11 cellular contexts compared by ENCODE assay signal in genomic region chr17:27407916-27408846, GRCh38. TPM values are rescaled to one million over a fixed set of nuclear protein-coding genes. Genes with fewer than 3 reads are reported as not detected.
A peak's percentile ranks its signal among the peaks of the same experiment; 100 is the strongest.
DNase-seq lines count a peak whose midpoint lies in the region; ATAC-seq, FAIRE-seq and TF ChIP-seq lines count a peak whose summit lies in the region.
"Had no signal": no experiment of that assay in that cellular context is flagged by ENCODE, and none has a peak within 500 bp of the region (broad histone marks: within the 10 kb centered on the region; RNA-seq: fewer than 3 reads in every experiment).

No MANE protein-coding gene starts in this region.

- peaks cover 6 to 17% of the 10 kb centered on the region in 2 donors for H3K27me3 Mint-ChIP-seq in effector memory CD8-positive, alpha-beta T cell

- H3K4me3 Mint-ChIP-seq in effector memory CD8-positive, alpha-beta T cell, result no peak overlapping the region
- H3K4me3 Mint-ChIP-seq: dendritic cell treated with granulocyte-macrophage colony-stimulating factor and Interleukin-4, amounts not matched to agents 40 ng/mL and 50 ng/mL, for 4 days had no signal

- no peaks in the 10 kb centered on the region for H3K4me1 Mint-ChIP-seq in effector memory CD8-positive, alpha-beta T cell (ENCODE audit: low read depth in 2 of 2)

- no peaks in the 10 kb centered on the region for H3K36me3 Mint-ChIP-seq in effector memory CD8-positive, alpha-beta T cell (ENCODE audit: insufficient read depth)

- DNase-seq in AG08395 (ENCODE audit: low spot score), result peak; percentile 82
- peak; percentile 57 for DNase-seq in HTR-8/SVneo (ENCODE audit: insufficient read length, low spot score)
- DNase-seq in choroid plexus epithelial cell (ENCODE audit: low read depth), result peak; percentile 77
- peak; percentile 80 for DNase-seq in myocyte (ENCODE audit: low read depth)
- DNase-seq in iPS-NIHi7 (ENCODE audit: extremely low spot score), result no peak
- no peak for DNase-seq in NCI-H2029 treated with DMSO at 0.1 percent for 48 hours (lab: John Stamatoyannopoulos, UW)
- no peak for DNase-seq in effector memory CD8-positive, alpha-beta T cell
- DNase-seq: T-helper 2 cell had no signal

- FAIRE-seq in HTR-8/SVneo (lab: Jason Lieb, UNC), result no peak

- H3K27ac Mint-ChIP-seq in effector memory CD8-positive, alpha-beta T cell, result no peak overlapping the region
- H3K27ac Mint-ChIP-seq: dendritic cell treated with granulocyte-macrophage colony-stimulating factor and Interleukin-4, amounts not matched to agents 40 ng/mL and 50 ng/mL, for 4 days had no signal

- no peaks in the 10 kb centered on the region for H3K9me3 Mint-ChIP-seq in effector memory CD8-positive, alpha-beta T cell
- H3K9me3 Mint-ChIP-seq: dendritic cell treated with granulocyte-macrophage colony-stimulating factor and Interleukin-4, amounts not matched to agents 40 ng/mL and 50 ng/mL, for 4 days had no signal

- peak; percentile 21 for TF ChIP-seq CTCF in choroid plexus epithelial cell (conservative IDR thresholded peaks at IDR 0.05; ENCODE audit: low read depth, low read length)

- no peak overlapping the region for H3K4me3 ChIP-seq in choroid plexus epithelial cell (ENCODE audit: low read depth, low read length)
- H3K4me3 ChIP-seq: skin epidermis had no signal

- ATAC-seq in HG02840 (IDR thresholded peaks at IDR 0.05; ENCODE audit: low FRiP score, unreplicated experiment), result no peak
- ATAC-seq in effector memory CD8-positive, alpha-beta T cell (replicated peaks), result no peak

RNA-seq across cellular contexts. Expression of gene KSR1, which starts 48.1 kb away (rescaled TPM):
- 11.7 and 13.9 TPM in 2 replicates for total RNA-seq in myocyte
- polyA plus RNA-seq in myocyte (2012), result 26.8 TPM

Comparison
In these comparisons a context has a peak if more than half of its experiments do, and no peak if none do; other contexts are left out.
1. DNase-seq: peak in AG08395 (single experiment), HTR-8/SVneo (single experiment), choroid plexus epithelial cell (single experiment) and myocyte (single experiment); none in iPS-NIHi7 (single experiment), NCI-H2029 treated with DMSO at 0.1 percent for 48 hours (single experiment) and effector memory CD8-positive, alpha-beta T cell (0 of 3).